ENCODE assay signal across 13 cellular contexts in genomic region chr6:166465671-166466087, GRCh38.
A peak's percentile ranks its signal among the peaks of the same experiment; 100 is the strongest.
DNase-seq lines count a peak whose midpoint lies in the region; ATAC-seq lines count a peak whose summit lies in the region.
"Had no signal": no experiment of that assay in that cellular context is flagged by ENCODE, and none has a peak within 500 bp of the region (broad histone marks: within the 10 kb centered on the region; RNA-seq: fewer than 3 reads in every experiment).

No MANE protein-coding gene starts in this region.

- ATAC-seq in GM21423 (IDR thresholded peaks at IDR 0.05; ENCODE audit: unreplicated experiment) (no peak), HG03432 (IDR thresholded peaks at IDR 0.05; ENCODE audit: unreplicated experiment) (no peak)

- in situ Hi-C loops in SK-MEL-5 (cut with HindIII; ENCODE audit: low pct_unique_long_range_greater_than_20kb, low sequenced_read_pairs): no loop called here

- peak overlapping the region; percentile 87 for H3K4me2 ChIP-seq in BLaER1

- DNase-seq in SK-MEL-5 (ENCODE audit: low read depth, low spot score) (peak; percentile 38), globus pallidus (ENCODE audit: low spot score) (peak; percentile 83), posterior cingulate gyrus (peak in 7 of 10 donors; percentile 41 to 94 (median 67)), NCI-H1092 (lab: John Stamatoyannopoulos, UW) (no peak), NCI-H146 (lab: John Stamatoyannopoulos, UW) (no peak)
- DNase-seq: activated CD4-positive, alpha-beta T cell treated with anti-CD3 and anti-CD28 coated beads, Interleukin-2, amount 10 ng/mL, durations not matched to agents 24 days and 14 days; NCI-H1436 treated with DMSO at 0.1 percent for 48 hours; SHP77; stimulated activated CD4-positive, alpha-beta T cell treated with anti-CD3 and anti-CD28 coated beads, Interleukin-4, amount 100 ng/mL, for 24 hours; thyroid gland had no signal

- H3K9ac ChIP-seq in BLaER1: no peak overlapping the region

- intact Hi-C loops in posterior cingulate gyrus (cut with DNase I): no loop called here

- no peaks in the 10 kb centered on the region for H3K9me3 ChIP-seq in BLaER1
- H3K9me3 ChIP-seq: thyroid gland had no signal

- H3K36me3 ChIP-seq in BLaER1: no peaks in the 10 kb centered on the region

- peaks cover 97% of the 10 kb centered on the region for H3K4me1 ChIP-seq in BLaER1
- H3K4me1 ChIP-seq: thyroid gland had no signal

- no peak overlapping the region for H3K4me3 ChIP-seq in BLaER1
- H3K4me3 ChIP-seq: thyroid gland had no signal

- 0 out of 2 replicates have a peak overlapping the region, but pooled peaks have one; percentile 15 for H3K27ac ChIP-seq in BLaER1
- H3K27ac ChIP-seq: thyroid gland had no signal

- no peaks in the 10 kb centered on the region for H4K20me1 ChIP-seq in BLaER1

- H3K27me3 ChIP-seq in BLaER1: no peaks in the 10 kb centered on the region
- H3K27me3 ChIP-seq: thyroid gland had no signal

Comparison
In these comparisons a context has a peak if more than half of its experiments do, and no peak if none do; other contexts are left out.
1. DNase-seq: peak in SK-MEL-5 (single experiment), globus pallidus (single experiment) and posterior cingulate gyrus (7 of 10); none in NCI-H1092 (single experiment) and NCI-H146 (single experiment).